Comparison of ENCODE assay signal across 27 cellular contexts in the genomic region with DNA sequence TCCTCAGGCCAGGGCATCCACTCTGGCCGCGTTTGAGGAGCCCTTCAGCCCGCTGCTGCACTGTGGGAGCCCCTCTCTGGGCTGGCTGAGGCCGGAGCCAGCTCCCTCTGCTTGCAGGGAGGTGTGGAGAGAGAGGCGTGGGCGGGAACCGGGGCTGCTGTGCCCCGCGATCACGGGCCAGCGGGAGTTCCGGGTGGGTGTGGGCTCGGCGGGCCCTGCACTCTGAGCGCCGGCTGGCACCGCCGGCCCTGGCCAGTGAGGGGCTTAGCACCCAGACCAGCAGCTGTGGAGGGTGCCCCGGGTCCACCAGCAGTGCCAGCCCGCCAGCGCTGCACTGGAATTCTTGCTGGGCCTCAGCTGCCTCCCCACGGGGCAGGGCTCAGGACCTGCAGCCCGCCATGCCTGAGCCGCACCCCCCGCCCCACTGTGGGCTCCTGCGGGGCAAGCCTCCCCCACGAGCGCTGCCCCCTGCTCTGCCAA.
"Had no signal": no experiment of that assay in that cellular context is flagged by ENCODE, and none has a peak within 500 bp of the region (broad histone marks: within the 10 kb centered on the region; RNA-seq: fewer than 3 reads in every experiment).

No MANE protein-coding gene starts in this region.

- H3K27me3 ChIP-seq: colonic mucosa, gastrocnemius medialis, left lung, ovary, right lobe of liver, thyroid gland had no signal

- H3K4me1 ChIP-seq: colonic mucosa had no signal

- DNase-seq: central memory CD4-positive, alpha-beta T cell; colonic mucosa; effector CD8-positive, alpha-beta T cell; endodermal cell; foreskin fibroblast; gastrocnemius medialis; left lung; mucosa of descending colon; naive B cell; nephron progenitor cell; nucleus accumbens; psoas muscle; small intestine; stimulated activated CD4-positive, alpha-beta T cell treated with anti-CD3 and anti-CD28 coated beads, Interleukin-12 subunit alpha, Interleukin-12 subunit beta, amount 100 ng/mL, for 4 hours; stimulated activated CD4-positive, alpha-beta T cell treated with anti-CD3 and anti-CD28 coated beads, Interleukin-1b, Interleukin-23, amount 100 ng/mL, for 48 hours; stimulated activated CD4-positive, alpha-beta T cell treated with anti-CD3 and anti-CD28 coated beads, Interleukin-4, amount 100 ng/mL, for 1 hour; stimulated activated CD8-positive, alpha-beta memory T cell treated with anti-CD3 and anti-CD28 coated beads, Interleukin-4, amount 100 ng/mL, for 48 hours; stimulated activated naive CD4-positive, alpha-beta T cell; stimulated activated naive CD8-positive, alpha-beta T cell treated with anti-CD3 and anti-CD28 coated beads, Interleukin-15, amount 100 ng/mL, for 72 hours; thyroid gland; trophoblast cell had no signal

- H3K4me3 ChIP-seq: colonic mucosa, gastrocnemius medialis, lung, mucosa of descending colon, ovary, right lobe of liver, thyroid gland had no signal

- FAIRE-seq: keratinocyte, small intestine had no signal

- H3K9me3 ChIP-seq: colonic mucosa, gastrocnemius medialis, left lung, mucosa of descending colon, ovary, psoas muscle, right lobe of liver, thyroid gland had no signal

- H3K27ac ChIP-seq: colonic mucosa, epithelial cell of prostate, gastrocnemius medialis, left lung, ovary, psoas muscle, right lobe of liver, thyroid gland had no signal

- ATAC-seq: esophagus mucosa; gastrocnemius medialis; left lung; mucosa of descending colon; psoas muscle; right lobe of liver; stimulated activated naive CD8-positive, alpha-beta T cell treated with anti-CD3 and anti-CD28 coated beads, Interleukin-15, amount 100 ng/mL, for 72 hours had no signal

- H3K36me3 ChIP-seq: colonic mucosa, ovary, right lobe of liver, thyroid gland had no signal
